Comparison of ENCODE assay signal across 15 cellular contexts in genomic region chr9:76138360-76138759, GRCh38.
DNase-seq lines count a peak whose midpoint lies in the region; ATAC-seq and TF ChIP-seq lines count a peak whose summit lies in the region.
"Had no signal": no experiment of that assay in that cellular context is flagged by ENCODE, and none has a peak within 500 bp of the region (broad histone marks: within the 10 kb centered on the region; RNA-seq: fewer than 3 reads in every experiment).

No MANE protein-coding gene starts in this region.

- H3K14ac ChIP-seq in IMR-90 (replicated peaks; ENCODE audit: low read depth, low read length) = peak overlapping the region; percentile 68; the same call in 1 of the 2 replicates

- TF ChIP-seq CTCF in IMR-90 (conservative IDR thresholded peaks at IDR 0.05; ENCODE audit: low read depth, low read length) = no peak
- no peak for TF ChIP-seq CTCF in transverse colon (IDR thresholded peaks at IDR 0.05)

- H2BK5ac ChIP-seq in IMR-90 (ENCODE audit: low read depth, low read length, poor library complexity, severe bottlenecking) = peak overlapping the region; percentile 72
- no peak overlapping the region for H2BK5ac ChIP-seq in mesendoderm (ENCODE audit: low read length)

- peaks cover 10% of the 10 kb centered on the region for H3K36me3 Mint-ChIP-seq in activated naive CD4-positive, alpha-beta T cell treated with anti-CD3 and anti-CD28 coated beads for 36 hours (ENCODE audit: low read depth)
- no peaks in the 10 kb centered on the region for H3K36me3 Mint-ChIP-seq in activated CD4-positive, alpha-beta T cell treated with anti-CD3 and anti-CD28 coated beads, Interleukin-2, amount 10 ng/mL, durations not matched to agents 7 days and 5 days (ENCODE audit: low read depth)
- H3K36me3 Mint-ChIP-seq: CD4-positive, alpha-beta memory T cell had no signal

- POLR2A ChIA-PET in IMR-90 (lab: Charles Lee; ENCODE audit: unreplicated experiment) = no interaction called here
- POLR2A ChIA-PET in activated CD4-positive, alpha-beta T cell treated with anti-CD3 and anti-CD28 coated beads, Interleukin-2, amount 10 ng/mL, durations not matched to agents 7 days and 5 days (lab: Charles Lee) = no interaction called here

- no peak overlapping the region for H2AK9ac ChIP-seq in IMR-90 (replicated peaks; ENCODE audit: low read depth, low read length, poor library complexity)

- no peak overlapping the region for H3K4me3 Mint-ChIP-seq in activated naive CD4-positive, alpha-beta T cell treated with anti-CD3 and anti-CD28 coated beads for 36 hours
- H3K4me3 Mint-ChIP-seq in activated CD4-positive, alpha-beta T cell treated with anti-CD3 and anti-CD28 coated beads, Interleukin-2, amount 10 ng/mL, durations not matched to agents 7 days and 5 days = no peak overlapping the region
- H3K4me3 Mint-ChIP-seq: CD4-positive, alpha-beta memory T cell had no signal

- no peak overlapping the region for H3K4me2 ChIP-seq in IMR-90 (ENCODE audit: low read depth, low read length)
- no peak overlapping the region for H3K4me2 ChIP-seq in mesendoderm (ENCODE audit: low read length)

- in situ Hi-C loops in IMR-90 (cut with MboI; ENCODE audit: low sequenced_read_pairs) (no loop called here), transverse colon (cut with MboI; ENCODE audit: low pct_ligation_motif_present in 1 of 4, low pct_unique_long_range_greater_than_20kb in 1 of 4, low sequenced_read_pairs in 3 of 4) (no loop called here)

- H3K9ac ChIP-seq in IMR-90 (ENCODE audit: low read depth, low read length) (no peak overlapping the region), mesendoderm (ENCODE audit: low read length) (no peak overlapping the region)

- TF ChIP-seq RAD21 in IMR-90 (IDR thresholded peaks at IDR 0.05; ENCODE audit: low read length) = no peak

- dilution Hi-C loops in IMR-90 (cut with HindIII; ENCODE audit: low sequenced_read_pairs, unreplicated experiment) = no loop called here

- no peak overlapping the region for H3K27ac Mint-ChIP-seq in activated naive CD4-positive, alpha-beta T cell treated with anti-CD3 and anti-CD28 coated beads for 36 hours
- no peak overlapping the region for H3K27ac Mint-ChIP-seq in activated CD4-positive, alpha-beta T cell treated with anti-CD3 and anti-CD28 coated beads, Interleukin-2, amount 10 ng/mL, durations not matched to agents 7 days and 5 days

- DNase-seq in IMR-90 = no peak
- DNase-seq in mesendoderm = no peak
- peak; percentile 19 for DNase-seq in transverse colon
- no peak for DNase-seq in activated naive CD4-positive, alpha-beta T cell treated with anti-CD3 and anti-CD28 coated beads for 36 hours
- no peak for DNase-seq in activated CD4-positive, alpha-beta T cell treated with anti-CD3 and anti-CD28 coated beads, Interleukin-2, amount 10 ng/mL, durations not matched to agents 7 days and 5 days
- DNase-seq: C1 segment of cervical spinal cord; Calu3; CD4-positive, alpha-beta memory T cell; COR-L47; DMS53; DMS79 treated with DMSO at 0.1 percent for 48 hours; GF-D8; H7; HCEC 1CT had no signal

- H3K36me3 ChIP-seq in IMR-90 (ENCODE audit: control insufficient read depth, insufficient read depth, low read length) (no peaks in the 10 kb centered on the region), mesendoderm (ENCODE audit: control insufficient read depth, insufficient read depth, low read length) (no peaks in the 10 kb centered on the region), transverse colon (no peaks in the 10 kb centered on the region)

- no peaks in the 10 kb centered on the region for H3K79me2 ChIP-seq in mesendoderm (ENCODE audit: control insufficient read depth, insufficient read depth, low read length)

- H4K5ac ChIP-seq in IMR-90 (ENCODE audit: low read depth, low read length) (peak overlapping the region; percentile 12; the same call in 1 of the 2 replicates), mesendoderm (ENCODE audit: low read length) (no peak overlapping the region)

- intact Hi-C loops in IMR-90 (cut with micrococcal nuclease) = loop anchor here (5.0 kb wide), 1 partner anchor 246 kb away; the partner anchor contains the start of gene PCSK5
- intact Hi-C loops in transverse colon (cut with DNase I; ENCODE audit: low total_unique reads) = no loop called here
- intact Hi-C loops in activated naive CD4-positive, alpha-beta T cell treated with anti-CD3 and anti-CD28 coated beads for 36 hours (cut with micrococcal nuclease) = no loop called here

- H3K56ac ChIP-seq in IMR-90 (ENCODE audit: extremely low read depth, insufficient read depth, low read length) = no peak overlapping the region
- no peak overlapping the region for H3K56ac ChIP-seq in mesendoderm (ENCODE audit: low read length)

- H3K4ac ChIP-seq in IMR-90 (ENCODE audit: low read depth, low read length) = peak overlapping the region; percentile 63; the same call in 1 of the 2 replicates
- H3K4ac ChIP-seq in mesendoderm (ENCODE audit: low read depth, low read length) = no peak overlapping the region

- TF ChIP-seq EP300 in transverse colon (IDR thresholded peaks at IDR 0.05; ENCODE audit: low read depth) = no peak

- 0 out of 2 replicates have a peak overlapping the region, but pooled peaks have one; percentile 39 for H3K23ac ChIP-seq in IMR-90 (ENCODE audit: low read depth, low read length)
- H3K23ac ChIP-seq in mesendoderm (ENCODE audit: low read length) = no peak overlapping the region

- H3K27me3 Mint-ChIP-seq in activated naive CD4-positive, alpha-beta T cell treated with anti-CD3 and anti-CD28 coated beads for 36 hours (ENCODE audit: low read depth) = no peaks in the 10 kb centered on the region
- H3K27me3 Mint-ChIP-seq in activated CD4-positive, alpha-beta T cell treated with anti-CD3 and anti-CD28 coated beads, Interleukin-2, amount 10 ng/mL, durations not matched to agents 7 days and 5 days = no peaks in the 10 kb centered on the region
- H3K27me3 Mint-ChIP-seq: CD4-positive, alpha-beta memory T cell had no signal

- BruUV-seq in IMR-90 (replicated peaks; lab: Mats Ljungman, UMichigan) = no TSS peak

- peaks cover 6% of the 10 kb centered on the region for H3K9me1 ChIP-seq in IMR-90 (ENCODE audit: insufficient read depth, low read length)

- no peak overlapping the region for H4K91ac ChIP-seq in IMR-90 (ENCODE audit: insufficient read depth, low read depth, low read length)

- WGBS in IMR-90 (ENCODE audit: extremely low coverage in 2 of 2, insufficient read length in 1 of 2), 2 experiments = no CpG with 5 or more reads among the region's 4 CpGs
- WGBS in mesendoderm (ENCODE audit: extremely low coverage, insufficient coverage, low lambda C conversion rate) = no CpG with 5 or more reads among the region's 4 CpGs
- WGBS in transverse colon (ENCODE audit: low coverage in 1 of 2), 2 donors = 60 to 72% methylated on average over 4 of the region's 4 CpGs

- no peak overlapping the region for H3K4me3 ChIP-seq in IMR-90 (ENCODE audit: insufficient read depth, low read depth, low read length)
- H3K4me3 ChIP-seq in mesendoderm (ENCODE audit: low read length) = no peak overlapping the region
- no peak overlapping the region for H3K4me3 ChIP-seq in transverse colon

- TF ChIP-seq POLR2A in IMR-90 (IDR thresholded peaks at IDR 0.05; ENCODE audit: low read depth, low read length) (no peak), transverse colon (IDR thresholded peaks at IDR 0.05) (no peak)

- H3K79me1 ChIP-seq in IMR-90 (ENCODE audit: low read depth in 1 of 2, low read length in 2 of 2) (no peaks in the 10 kb centered on the region), mesendoderm (ENCODE audit: low read length) (no peaks in the 10 kb centered on the region)

- H3K9me3 ChIP-seq in IMR-90 (ENCODE audit: control insufficient read depth, insufficient read depth, low read length) (no peaks in the 10 kb centered on the region), transverse colon (no peaks in the 10 kb centered on the region)

- H2AFZ ChIP-seq in IMR-90 (replicated peaks; ENCODE audit: low read length, poor library complexity) = no peak overlapping the region

- H3K27me3 ChIP-seq in IMR-90 (ENCODE audit: control insufficient read depth, insufficient read depth, low read length) (no peaks in the 10 kb centered on the region), mesendoderm (ENCODE audit: insufficient read depth, low read length, poor library complexity) (no peaks in the 10 kb centered on the region), transverse colon (no peaks in the 10 kb centered on the region)

- H3K18ac ChIP-seq in IMR-90 (ENCODE audit: low read depth, low read length) = peak overlapping the region; percentile 0; the same call in 1 of the 2 replicates
- H3K18ac ChIP-seq in mesendoderm (ENCODE audit: low read length) = peak overlapping the region; percentile 70

- ATAC-seq in IMR-90 (ENCODE audit: low read depth) (peak; percentile 5), GM18498 (IDR thresholded peaks at IDR 0.05; ENCODE audit: unreplicated experiment) (no peak)

- H2AK5ac ChIP-seq in IMR-90 (ENCODE audit: low read depth, low read length) (no peak overlapping the region), mesendoderm (ENCODE audit: low read length) (no peak overlapping the region)

- H4K8ac ChIP-seq in IMR-90 (ENCODE audit: low read depth in 2 of 2, low read length in 2 of 2) (peak overlapping the region; percentile 8 to 30; a peak in 1 of 4 replicates), mesendoderm (ENCODE audit: low read depth, low read length) (no peak overlapping the region)

- H3K4me1 Mint-ChIP-seq in activated naive CD4-positive, alpha-beta T cell treated with anti-CD3 and anti-CD28 coated beads for 36 hours (ENCODE audit: low read depth) = peaks cover 9% of the 10 kb centered on the region
- no peaks in the 10 kb centered on the region for H3K4me1 Mint-ChIP-seq in activated CD4-positive, alpha-beta T cell treated with anti-CD3 and anti-CD28 coated beads, Interleukin-2, amount 10 ng/mL, durations not matched to agents 7 days and 5 days

- CTCF ChIA-PET in IMR-90 (lab: Yijun Ruan, JAX) = no interaction called here
- CTCF ChIA-PET in activated naive CD4-positive, alpha-beta T cell treated with anti-CD3 and anti-CD28 coated beads for 36 hours (lab: Charles Lee) = no interaction called here
- CTCF ChIA-PET in activated CD4-positive, alpha-beta T cell treated with anti-CD3 and anti-CD28 coated beads, Interleukin-2, amount 10 ng/mL, durations not matched to agents 7 days and 5 days (lab: Charles Lee) = no interaction called here

- H2BK15ac ChIP-seq in IMR-90 (ENCODE audit: low read depth, low read length) (0 out of 3 replicates have a peak overlapping the region, but pooled peaks have one; percentile 24), mesendoderm (replicated peaks; ENCODE audit: low read depth) (no peak overlapping the region)

- no peak overlapping the region for H3K27ac ChIP-seq in IMR-90 (ENCODE audit: insufficient read depth, low read length)
- H3K27ac ChIP-seq in mesendoderm (ENCODE audit: low read depth, low read length) = no peak overlapping the region
- no peak overlapping the region for H3K27ac ChIP-seq in transverse colon

- H3K4me1 ChIP-seq in IMR-90 (ENCODE audit: control insufficient read depth, insufficient read depth, low read length) (peaks cover 6% of the 10 kb centered on the region), mesendoderm (ENCODE audit: control insufficient read depth, low read depth, low read length) (no peaks in the 10 kb centered on the region), transverse colon (peaks cover 0 to 12% (median 0%) of the 10 kb centered on the region in 4 donors)

- H4K20me1 ChIP-seq in IMR-90 (ENCODE audit: insufficient read depth, low read length) = no peaks in the 10 kb centered on the region

- H2BK20ac ChIP-seq in IMR-90 (ENCODE audit: low read depth, low read length) = peak overlapping the region; percentile 40; the same call in 1 of the 2 replicates

- H3K9me3 Mint-ChIP-seq in activated naive CD4-positive, alpha-beta T cell treated with anti-CD3 and anti-CD28 coated beads for 36 hours = no peaks in the 10 kb centered on the region
- peaks cover 2% of the 10 kb centered on the region for H3K9me3 Mint-ChIP-seq in activated CD4-positive, alpha-beta T cell treated with anti-CD3 and anti-CD28 coated beads, Interleukin-2, amount 10 ng/mL, durations not matched to agents 7 days and 5 days
- H3K9me3 Mint-ChIP-seq: CD4-positive, alpha-beta memory T cell had no signal

- H2BK120ac ChIP-seq in IMR-90 (ENCODE audit: low read depth, low read length) = peak overlapping the region; percentile 62
- no peak overlapping the region for H2BK120ac ChIP-seq in mesendoderm (ENCODE audit: low read depth, low read length)
